In genomic region chr11:63909621-63910506, GRCh38 we compare ENCODE assay signal across 1 cellular context.
TF ChIP-seq lines count a peak whose summit lies in the region.

No MANE protein-coding gene starts in this region.

TF ChIP-seq in K562, 482 proteins besides CTCF, POLR2A, EP300 and RAD21:
- no peak for TF ChIP-seq ZNF431 (CRISPR knock-in tag; IDR thresholded peaks at IDR 0.05)
- TF ChIP-seq NR1H2 (CRISPR knock-in tag; IDR thresholded peaks at IDR 0.05): no peak
- no peak for TF ChIP-seq BMI1 (IDR thresholded peaks at IDR 0.05; ENCODE audit: low read length)
- TF ChIP-seq ZNF124 (CRISPR knock-in tag; IDR thresholded peaks at IDR 0.05): no peak
- no peak for TF ChIP-seq TBL1XR1 (IDR thresholded peaks at IDR 0.05; ENCODE audit: low read length in 2 of 2)
- no peak for TF ChIP-seq ZNF253 (CRISPR knock-in tag; conservative IDR thresholded peaks at IDR 0.05)
- peak; percentile 51 for TF ChIP-seq RBM22 (IDR thresholded peaks at IDR 0.05; ENCODE audit: low read depth, low read length, poor library complexity, severe bottlenecking)
- no peak for TF ChIP-seq ETS1 (conservative IDR thresholded peaks at IDR 0.05; ENCODE audit: control insufficient read depth, low read depth, low read length)
- no peak for TF ChIP-seq ZFX (CRISPR knock-in tag; IDR thresholded peaks at IDR 0.05)
- TF ChIP-seq RBFOX2 (IDR thresholded peaks at IDR 0.05; ENCODE audit: low read depth, low read length): 0 out of 2 replicates have a peak, but pooled peaks have one; percentile 10
- peak; percentile 47; the same call in 1 of the 2 replicates for TF ChIP-seq POLR2G (IDR thresholded peaks at IDR 0.05; ENCODE audit: low read depth, low read length)
- TF ChIP-seq ILF3 (IDR thresholded peaks at IDR 0.05; ENCODE audit: borderline replicate concordance): no peak
- TF ChIP-seq FOXM1 (IDR thresholded peaks at IDR 0.05; ENCODE audit: low read depth): no peak
- TF ChIP-seq FOXM1 (CRISPR knock-in tag; IDR thresholded peaks at IDR 0.05; ENCODE audit: low read depth): no peak
